Comparison of ENCODE assay signal across 1 cellular context in the genomic region with DNA sequence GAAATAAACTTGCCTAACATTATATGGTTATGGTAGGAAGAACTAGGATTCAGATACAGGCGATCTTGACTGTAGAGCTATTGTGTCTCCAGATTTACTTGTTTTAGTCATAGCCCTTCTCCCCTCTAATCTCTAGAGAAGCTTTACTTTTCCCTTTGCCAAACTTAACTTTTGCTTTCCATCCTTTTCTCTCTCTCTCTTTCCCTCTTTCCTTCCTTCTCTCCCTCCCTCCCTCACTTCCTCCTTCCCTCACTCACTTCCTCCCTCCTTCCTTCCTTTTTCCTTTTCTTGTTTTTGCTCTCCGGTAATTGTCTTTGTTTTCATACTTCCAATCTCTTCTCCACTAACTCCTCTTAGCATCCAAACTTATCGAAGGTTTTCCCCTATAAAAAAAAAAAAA.
TF ChIP-seq lines count a peak whose summit lies in the region.

No MANE protein-coding gene starts in this region.

TF ChIP-seq in HepG2, 621 proteins besides CTCF, POLR2A, EP300 and RAD21:
- no peak for TF ChIP-seq SP2 (CRISPR knock-in tag; IDR thresholded peaks at IDR 0.05)
- peak; percentile 46 for TF ChIP-seq HNRNPK (IDR thresholded peaks at IDR 0.05; ENCODE audit: low read depth, low read length, poor library complexity, severe bottlenecking)
